24 cellular contexts compared by ENCODE assay signal in genomic region chr18:9325716-9326115, GRCh38.
"Had no signal": no experiment of that assay in that cellular context is flagged by ENCODE, and none has a peak within 500 bp of the region (broad histone marks: within the 10 kb centered on the region; RNA-seq: fewer than 3 reads in every experiment).

No MANE protein-coding gene starts in this region.

- H2AFZ ChIP-seq: neural progenitor cell, parathyroid adenoma had no signal

- DNase-seq: occipital lobe; ovary; posterior cingulate gyrus; psoas muscle; right cardiac atrium; right lobe of liver; sigmoid colon; small intestine; stimulated activated CD4-positive, alpha-beta T cell treated with anti-CD3 and anti-CD28 coated beads, Interleukin-15, amount 100 ng/mL, for 24 hours; stimulated activated CD4-positive, alpha-beta T cell treated with anti-CD3 and anti-CD28 coated beads, Interleukin-2, amount 100 ng/mL, for 24 hours; stimulated activated CD4-positive, alpha-beta T cell treated with anti-CD3 and anti-CD28 coated beads, Interleukin-2, amount 100 ng/mL, for 48 hours; stimulated activated CD4-positive, alpha-beta T cell treated with anti-CD3 and anti-CD28 coated beads, Interleukin-4, amount 100 ng/mL, for 24 hours; stimulated activated naive B cell treated with anti-CD40 and anti-IgM and Interleukin-4, amounts not matched to agents 10 μg/mL and 1 μg/mL and 100 μg/mL, for 72 hours; stimulated activated naive CD4-positive, alpha-beta T cell treated with Interleukin-2 at 50 U/mL for 16 hours; stomach; thyroid gland; trophoblast cell; upper lobe of left lung had no signal

- ATAC-seq: psoas muscle; right cardiac atrium; right lobe of liver; stimulated activated effector memory CD8-positive, alpha-beta T cell treated with anti-CD3 and anti-CD28 coated beads, Interleukin-12 subunit alpha, Interleukin-12 subunit beta, amount 100 ng/mL, for 72 hours; stimulated activated naive B cell treated with anti-CD40 and anti-IgM and Interleukin-4, amounts not matched to agents 10 μg/mL and 1 μg/mL and 100 μg/mL, for 72 hours had no signal

- H3K9me3 ChIP-seq: ovary, psoas muscle, right lobe of liver, thyroid gland, vagina had no signal

- H3K27ac ChIP-seq: neural progenitor cell, ovary, parathyroid adenoma, psoas muscle, right lobe of liver, sigmoid colon, stomach, thoracic aorta, thyroid gland, tibial nerve, upper lobe of left lung, vagina had no signal

- H3K9ac ChIP-seq: neural progenitor cell, parathyroid adenoma had no signal

- H3K4me1 ChIP-seq: neural progenitor cell, parathyroid adenoma, psoas muscle, right lobe of liver, sigmoid colon, thyroid gland, tibial nerve, vagina had no signal

- H3K4me2 ChIP-seq: neural progenitor cell had no signal

- H3K27me3 ChIP-seq: neural progenitor cell, ovary, right lobe of liver, sigmoid colon, stomach, thyroid gland, tibial nerve, upper lobe of left lung, vagina had no signal

- H3K36me3 ChIP-seq: neural progenitor cell, ovary, right lobe of liver, sigmoid colon, stomach, thoracic aorta, thyroid gland, tibial nerve, upper lobe of left lung, vagina had no signal

- H3K4me3 ChIP-seq: neural progenitor cell, ovary, psoas muscle, right lobe of liver, sigmoid colon, stomach, thoracic aorta, thyroid gland, tibial nerve, upper lobe of left lung, vagina had no signal
